Comparison of ENCODE assay signal across 14 cellular contexts in genomic region chr14:71119075-71119474, GRCh38.
DNase-seq lines count a peak whose midpoint lies in the region; FAIRE-seq and TF ChIP-seq lines count a peak whose summit lies in the region.
"Had no signal": no experiment of that assay in that cellular context is flagged by ENCODE, and none has a peak within 500 bp of the region (broad histone marks: within the 10 kb centered on the region; RNA-seq: fewer than 3 reads in every experiment).

No MANE protein-coding gene starts in this region.

- TF ChIP-seq EP300 in suprapubic skin (IDR thresholded peaks at IDR 0.05): no peak

- peaks cover 7 to 19% of the 10 kb centered on the region in 2 experiments for H3K36me3 ChIP-seq in mesenchymal stem cell (ENCODE audit: control insufficient read depth in 1 of 2, insufficient read depth in 2 of 2, low read depth in 1 of 2, low read length in 2 of 2)
- H3K36me3 ChIP-seq in suprapubic skin: no peaks in the 10 kb centered on the region

- no peaks in the 10 kb centered on the region for H3K4me1 ChIP-seq in H9 (ENCODE audit: insufficient read depth, low read length)
- H3K4me1 ChIP-seq in mesenchymal stem cell (ENCODE audit: control insufficient read depth, insufficient read depth, low read depth, low read length): peaks cover 8% of the 10 kb centered on the region
- peaks cover 5% of the 10 kb centered on the region for H3K4me1 ChIP-seq in suprapubic skin

- no peak overlapping the region for H3K4ac ChIP-seq in H9 (ENCODE audit: low read depth, low read length)
- no peak overlapping the region for H3K4ac ChIP-seq in mesenchymal stem cell (ENCODE audit: low read depth in 1 of 2, low read length in 2 of 2)

- no peaks in the 10 kb centered on the region for H3K27me3 ChIP-seq in H9 (ENCODE audit: insufficient read depth, low read length)
- no peaks in the 10 kb centered on the region for H3K27me3 ChIP-seq in mesenchymal stem cell (ENCODE audit: control insufficient read depth in 1 of 2, insufficient read depth in 1 of 2, low read length in 2 of 2)
- H3K27me3 ChIP-seq in suprapubic skin: no peaks in the 10 kb centered on the region

- H4K8ac ChIP-seq in H9 (replicated peaks; ENCODE audit: insufficient read length, low read depth, low read length) (no peak overlapping the region), mesenchymal stem cell (ENCODE audit: low read length) (peak overlapping the region; percentile 41)

- no peak overlapping the region for H2BK12ac ChIP-seq in H9 (ENCODE audit: insufficient read length, low read depth, low read length)
- H2BK12ac ChIP-seq in mesenchymal stem cell (ENCODE audit: low read length in 2 of 2): peak overlapping the region; percentile 1 to 39

- no CpG with 5 or more reads among the region's 1 CpG for WGBS in H9 (ENCODE audit: extremely low coverage, insufficient read length, low lambda C conversion rate)
- WGBS in mesenchymal stem cell: 100% methylated on average over 1 of the region's 1 CpG
- WGBS in suprapubic skin: 93% methylated on average over 1 of the region's 1 CpG

- H3K79me2 ChIP-seq in H9 (ENCODE audit: insufficient read depth, low read length): no peaks in the 10 kb centered on the region

- DNase-seq in AG10803 (ENCODE audit: low read depth) (peak; percentile 31), H9 (no peak), mesenchymal stem cell (peak; percentile 47), NCI-H526 treated with DMSO at 0.1 percent for 48 hours (lab: John Stamatoyannopoulos, UW) (no peak), HTR-8/SVneo (ENCODE audit: insufficient read length, low spot score) (no peak), RPMI8226 (no peak), suprapubic skin (ENCODE audit: low spot score in 2 of 2) (no peak)
- no peak for DNase-seq in activated naive CD8-positive, alpha-beta T cell treated with anti-CD3 and anti-CD28 coated beads for 36 hours
- DNase-seq: activated gamma-delta T cell; COR-L47; effector CD8-positive, alpha-beta T cell; NCI-H1105 treated with DMSO at 0.1 percent for 48 hours; NK-92 treated with Interleukin-12 subunit alpha and Interleukin-12 subunit beta, amount 100 ng/mL, for 24 hours had no signal

- H2AFZ ChIP-seq in H9 (ENCODE audit: low read length) (no peak overlapping the region), mesenchymal stem cell (ENCODE audit: low read depth, low read length) (no peak overlapping the region)

- no peak overlapping the region for H2BK120ac ChIP-seq in H9 (ENCODE audit: low read depth, low read length, poor library complexity, severe bottlenecking)
- H2BK120ac ChIP-seq in mesenchymal stem cell (ENCODE audit: low read depth, low read length): no peak overlapping the region

- H3K9ac ChIP-seq in H9 (ENCODE audit: extremely low read depth, insufficient read length, low read length) (no peak overlapping the region), mesenchymal stem cell (ENCODE audit: low read length) (peak overlapping the region; percentile 48)

- H2AK5ac ChIP-seq in H9 (ENCODE audit: insufficient read length, low read length) (no peak overlapping the region), mesenchymal stem cell (ENCODE audit: low read length, severe bottlenecking) (peak overlapping the region; percentile 93)

- H3K18ac ChIP-seq in H9 (ENCODE audit: insufficient read length, low read depth, low read length) (no peak overlapping the region), mesenchymal stem cell (ENCODE audit: low read depth in 1 of 2, low read length in 2 of 2) (peak overlapping the region; percentile 28 to 83)

- no peak overlapping the region for H3K4me3 ChIP-seq in AG10803 (ENCODE audit: low read length)
- peak overlapping the region in 1 of 2 experiments; percentile 53 for H3K4me3 ChIP-seq in mesenchymal stem cell (ENCODE audit: insufficient read depth in 1 of 2, low read depth in 1 of 2, low read length in 2 of 2)
- no peak overlapping the region for H3K4me3 ChIP-seq in suprapubic skin

- H3K14ac ChIP-seq in H9 (ENCODE audit: insufficient read depth, low read length) (no peak overlapping the region), mesenchymal stem cell (ENCODE audit: low read length in 2 of 2) (no peak overlapping the region)

- no peak for TF ChIP-seq POLR2A in suprapubic skin (IDR thresholded peaks at IDR 0.05)

- H3K9me3 ChIP-seq in H9 (ENCODE audit: control insufficient read depth, low read depth, low read length): peaks cover 7% of the 10 kb centered on the region
- H3K9me3 ChIP-seq in mesenchymal stem cell (ENCODE audit: control insufficient read depth, low read length): no peaks in the 10 kb centered on the region
- no peaks in the 10 kb centered on the region for H3K9me3 ChIP-seq in suprapubic skin

- H3K4me1 Mint-ChIP-seq in H9: peaks cover 6 to 10% of the 10 kb centered on the region in 2 experiments
- peaks cover 20% of the 10 kb centered on the region for H3K4me1 Mint-ChIP-seq in activated naive CD8-positive, alpha-beta T cell treated with anti-CD3 and anti-CD28 coated beads for 36 hours

- no peak for FAIRE-seq in HTR-8/SVneo (lab: Jason Lieb, UNC)
- FAIRE-seq: TTC549 had no signal

- no peak for TF ChIP-seq CTCF in AG10803 (conservative IDR thresholded peaks at IDR 0.05; ENCODE audit: low read length)
- TF ChIP-seq CTCF in H9 (conservative IDR thresholded peaks at IDR 0.05): no peak
- no peak for TF ChIP-seq CTCF in suprapubic skin (IDR thresholded peaks at IDR 0.05)

- H3K4me3 Mint-ChIP-seq in H9: no peak overlapping the region; a peak in 1 of 5 replicates
- no peak overlapping the region for H3K4me3 Mint-ChIP-seq in activated naive CD8-positive, alpha-beta T cell treated with anti-CD3 and anti-CD28 coated beads for 36 hours

- H4K91ac ChIP-seq in H9 (ENCODE audit: insufficient read length, low read depth, low read length) (no peak overlapping the region), mesenchymal stem cell (ENCODE audit: low read length) (peak overlapping the region; percentile 39)

- H3K9me3 Mint-ChIP-seq in H9: peaks cover 26 to 28% of the 10 kb centered on the region in 2 experiments
- no peaks in the 10 kb centered on the region for H3K9me3 Mint-ChIP-seq in activated naive CD8-positive, alpha-beta T cell treated with anti-CD3 and anti-CD28 coated beads for 36 hours

- H3K27ac ChIP-seq in H9 (ENCODE audit: insufficient read length, low read depth, low read length) (no peak overlapping the region), mesenchymal stem cell (ENCODE audit: low read length, poor library complexity, severe bottlenecking) (peak overlapping the region; percentile 85), suprapubic skin (no peak overlapping the region)

- H2BK15ac ChIP-seq in H9 (ENCODE audit: low read depth, low read length): peak overlapping the region; percentile 24; the same call in 1 of the 2 replicates
- no peak overlapping the region for H2BK15ac ChIP-seq in mesenchymal stem cell (ENCODE audit: low read depth, poor library complexity, severe bottlenecking)

- no peaks in the 10 kb centered on the region for H3K27me3 Mint-ChIP-seq in H9 (ENCODE audit: low read depth)
- no peaks in the 10 kb centered on the region for H3K27me3 Mint-ChIP-seq in activated naive CD8-positive, alpha-beta T cell treated with anti-CD3 and anti-CD28 coated beads for 36 hours

- H3K79me1 ChIP-seq in H9 (ENCODE audit: insufficient read depth, low read depth, low read length, poor library complexity, severe bottlenecking) (no peaks in the 10 kb centered on the region), mesenchymal stem cell (replicated peaks; ENCODE audit: low read length, poor library complexity, severe bottlenecking) (peaks cover 4% of the 10 kb centered on the region)

- H3K27ac Mint-ChIP-seq in H9: peak overlapping the region in 1 of 3 experiments; percentile 21; a peak in 1 of 7 replicates
- peak overlapping the region; percentile 72 for H3K27ac Mint-ChIP-seq in activated naive CD8-positive, alpha-beta T cell treated with anti-CD3 and anti-CD28 coated beads for 36 hours

- no peak overlapping the region for H4K5ac ChIP-seq in H9 (ENCODE audit: insufficient read length, low read depth, low read length)

- H4K20me1 ChIP-seq in H9 (ENCODE audit: control insufficient read depth, insufficient read depth, insufficient read length): no peaks in the 10 kb centered on the region

- peaks cover 10 to 25% (median 11%) of the 10 kb centered on the region in 3 experiments for H3K36me3 Mint-ChIP-seq in H9 (ENCODE audit: insufficient read depth in 1 of 3, low read depth in 3 of 3)
- peaks cover 1% of the 10 kb centered on the region for H3K36me3 Mint-ChIP-seq in activated naive CD8-positive, alpha-beta T cell treated with anti-CD3 and anti-CD28 coated beads for 36 hours

- H3K23ac ChIP-seq in H9 (ENCODE audit: insufficient read length, low read depth, low read length) (no peak overlapping the region), mesenchymal stem cell (ENCODE audit: low read length in 2 of 2) (no peak overlapping the region)

- no peak overlapping the region for H3T11ph ChIP-seq in H9 (ENCODE audit: low read length)

- H2BK5ac ChIP-seq in H9 (ENCODE audit: insufficient read length, low read length) (no peak overlapping the region), mesenchymal stem cell (ENCODE audit: low read depth, low read length, poor library complexity, severe bottlenecking) (no peak overlapping the region)

- no peak overlapping the region for H3K56ac ChIP-seq in H9 (ENCODE audit: insufficient read length, low read depth, low read length)

- H2BK20ac ChIP-seq in H9 (ENCODE audit: low read depth, low read length, poor library complexity, severe bottlenecking): no peak overlapping the region

- H3K4me2 ChIP-seq in H9 (ENCODE audit: insufficient read depth, insufficient read length, low read length) (no peak overlapping the region), mesenchymal stem cell (ENCODE audit: low read length, poor library complexity, severe bottlenecking) (no peak overlapping the region)

- no peaks in the 10 kb centered on the region for H3K23me2 ChIP-seq in H9 (ENCODE audit: insufficient read length, low read depth, low read length, poor library complexity, severe bottlenecking)

Comparison
In these comparisons a context has a peak if more than half of its experiments do, and no peak if none do; other contexts are left out.
1. DNase-seq: peak in AG10803 (single experiment) and mesenchymal stem cell (single experiment); none in H9 (single experiment), activated naive CD8-positive, alpha-beta T cell treated with anti-CD3 and anti-CD28 coated beads for 36 hours (single experiment), NCI-H526 treated with DMSO at 0.1 percent for 48 hours (single experiment), HTR-8/SVneo (single experiment), RPMI8226 (single experiment) and suprapubic skin (0 of 2).